ENCODE assay signal across 9 cellular contexts in genomic region chr9:89639367-89639795, GRCh38. TPM values are rescaled to one million over a fixed set of nuclear protein-coding genes. Genes with fewer than 3 reads are reported as not detected.
DNase-seq lines count a peak whose midpoint lies in the region; ATAC-seq, FAIRE-seq and TF ChIP-seq lines count a peak whose summit lies in the region.
"Had no signal": no experiment of that assay in that cellular context is flagged by ENCODE, and none has a peak within 500 bp of the region (broad histone marks: within the 10 kb centered on the region; RNA-seq: fewer than 3 reads in every experiment).

No MANE protein-coding gene starts in this region.

- H3K4ac ChIP-seq in mesendoderm (ENCODE audit: low read depth, low read length), result no peak overlapping the region

- WGBS in mesendoderm (ENCODE audit: extremely low coverage, insufficient coverage, low lambda C conversion rate), result no CpG with 5 or more reads among the region's 13 CpGs
- WGBS in stomach, 5 donors, result 38 to 59% (median 57%) methylated on average over 8 to 13 of the region's 13 CpGs
- 67 to 79% methylated on average over 13 of the region's 13 CpGs for WGBS in thyroid gland, 2 donors

- intact Hi-C loops in stomach (cut with DNase I; ENCODE audit: low total_unique reads) (no loop called here), thyroid gland (cut with DNase I) (loop anchor here (2.0 kb wide), 1 partner anchor 37 kb away; no protein-coding TSS in a partner anchor)

- H3K9ac ChIP-seq in mesendoderm (ENCODE audit: low read length), result no peak overlapping the region

- CTCF ChIA-PET in activated CD8-positive, alpha-beta T cell treated with anti-CD3 and anti-CD28 coated beads, Interleukin-2, amount 10 ng/mL, durations not matched to agents 7 days and 5 days (lab: Charles Lee), result no interaction called here

- H4K5ac ChIP-seq in mesendoderm (ENCODE audit: low read length), result no peak overlapping the region

- H2AK5ac ChIP-seq in mesendoderm (ENCODE audit: low read length), result no peak overlapping the region

- peaks cover 15% of the 10 kb centered on the region for H3K27me3 Mint-ChIP-seq in activated CD8-positive, alpha-beta T cell treated with anti-CD3 and anti-CD28 coated beads, Interleukin-2, amount 10 ng/mL, durations not matched to agents 7 days and 5 days (ENCODE audit: low read depth)

- H3K9me3 ChIP-seq in stomach (no peaks in the 10 kb centered on the region), thyroid gland (no peaks in the 10 kb centered on the region)

- DNase-seq in NCI-H1694 (lab: John Stamatoyannopoulos, UW) (peak; percentile 28), mesendoderm (no peak), stomach (peak; percentile 64), thyroid gland (no peak)
- DNase-seq in central memory CD4-positive, alpha-beta T cell, result no peak
- no peak for DNase-seq in activated CD8-positive, alpha-beta T cell treated with anti-CD3 and anti-CD28 coated beads, Interleukin-2, amount 10 ng/mL, durations not matched to agents 7 days and 5 days
- DNase-seq: NCI-H1105 treated with DMSO at 0.1 percent for 48 hours had no signal

- peaks cover 6% of the 10 kb centered on the region for H3K4me1 Mint-ChIP-seq in activated CD8-positive, alpha-beta T cell treated with anti-CD3 and anti-CD28 coated beads, Interleukin-2, amount 10 ng/mL, durations not matched to agents 7 days and 5 days (ENCODE audit: low read depth)

- no peak overlapping the region for H3K4me3 ChIP-seq in mesendoderm (ENCODE audit: low read length)
- no peak overlapping the region for H3K4me3 ChIP-seq in stomach
- H3K4me3 ChIP-seq in thyroid gland (replicated peaks in 1 of 3), result no peak overlapping the region

- peak; percentile 81 for TF ChIP-seq EP300 in stomach (IDR thresholded peaks at IDR 0.05)

- FAIRE-seq in endometrium (lab: Jason Lieb, UNC), result peak; percentile 76

- H2BK15ac ChIP-seq in mesendoderm (replicated peaks; ENCODE audit: low read depth), result no peak overlapping the region

- H3K27ac ChIP-seq in mesendoderm (ENCODE audit: low read depth, low read length) (no peak overlapping the region), stomach (peak overlapping the region in 4 of 5 donors; percentile 48 to 83 (median 68)), thyroid gland (no peak overlapping the region)

- no peak overlapping the region for H3K18ac ChIP-seq in mesendoderm (ENCODE audit: low read length)

- no peak overlapping the region for H3K4me2 ChIP-seq in mesendoderm (ENCODE audit: low read length)

- no peak for TF ChIP-seq CTCF in stomach (IDR thresholded peaks at IDR 0.05)
- no peak for TF ChIP-seq CTCF in thyroid gland (IDR thresholded peaks at IDR 0.05)

- no peak overlapping the region for H2BK120ac ChIP-seq in mesendoderm (ENCODE audit: low read depth, low read length)

- H4K8ac ChIP-seq in mesendoderm (ENCODE audit: low read depth, low read length), result no peak overlapping the region

- no peak overlapping the region for H2BK5ac ChIP-seq in mesendoderm (ENCODE audit: low read length)

- no peaks in the 10 kb centered on the region for H3K36me3 ChIP-seq in mesendoderm (ENCODE audit: control insufficient read depth, insufficient read depth, low read length)
- H3K36me3 ChIP-seq in stomach, result no peaks in the 10 kb centered on the region
- no peaks in the 10 kb centered on the region for H3K36me3 ChIP-seq in thyroid gland

- no peak for TF ChIP-seq POLR2A in stomach (IDR thresholded peaks at IDR 0.05)
- no peak for TF ChIP-seq POLR2A in thyroid gland (IDR thresholded peaks at IDR 0.05)

- H3K27ac Mint-ChIP-seq in activated CD8-positive, alpha-beta T cell treated with anti-CD3 and anti-CD28 coated beads, Interleukin-2, amount 10 ng/mL, durations not matched to agents 7 days and 5 days, result no peak overlapping the region

- no peaks in the 10 kb centered on the region for H3K9me3 Mint-ChIP-seq in activated CD8-positive, alpha-beta T cell treated with anti-CD3 and anti-CD28 coated beads, Interleukin-2, amount 10 ng/mL, durations not matched to agents 7 days and 5 days (ENCODE audit: insufficient read depth)

- POLR2A ChIA-PET in activated CD8-positive, alpha-beta T cell treated with anti-CD3 and anti-CD28 coated beads, Interleukin-2, amount 10 ng/mL, durations not matched to agents 7 days and 5 days (lab: Charles Lee), result no interaction called here

- H3K79me1 ChIP-seq in mesendoderm (ENCODE audit: low read length), result no peaks in the 10 kb centered on the region

- no peak overlapping the region for H3K23ac ChIP-seq in mesendoderm (ENCODE audit: low read length)

- H3K27me3 ChIP-seq in mesendoderm (ENCODE audit: insufficient read depth, low read length, poor library complexity) (no peaks in the 10 kb centered on the region), stomach (no peaks in the 10 kb centered on the region), thyroid gland (no peaks in the 10 kb centered on the region)

- ATAC-seq in HG03521 (IDR thresholded peaks at IDR 0.05; ENCODE audit: unreplicated experiment), result no peak
- no peak for ATAC-seq in activated CD8-positive, alpha-beta T cell treated with anti-CD3 and anti-CD28 coated beads, Interleukin-2, amount 10 ng/mL, durations not matched to agents 7 days and 5 days

- H3K36me3 Mint-ChIP-seq in activated CD8-positive, alpha-beta T cell treated with anti-CD3 and anti-CD28 coated beads, Interleukin-2, amount 10 ng/mL, durations not matched to agents 7 days and 5 days (ENCODE audit: low read depth), result no peaks in the 10 kb centered on the region

- H3K4me1 ChIP-seq in mesendoderm (ENCODE audit: control insufficient read depth, low read depth, low read length) (peaks cover 4% of the 10 kb centered on the region), stomach (peaks cover 25 to 50% (median 36%) of the 10 kb centered on the region in 4 donors), thyroid gland (peaks cover 17 to 23% of the 10 kb centered on the region in 2 donors)

- H3K79me2 ChIP-seq in mesendoderm (ENCODE audit: control insufficient read depth, insufficient read depth, low read length), result no peaks in the 10 kb centered on the region

- H3K4me3 Mint-ChIP-seq in activated CD8-positive, alpha-beta T cell treated with anti-CD3 and anti-CD28 coated beads, Interleukin-2, amount 10 ng/mL, durations not matched to agents 7 days and 5 days, result no peak overlapping the region

- peak overlapping the region; percentile 12 for H3K56ac ChIP-seq in mesendoderm (ENCODE audit: low read length)

RNA-seq across cellular contexts. Expression of gene GADD45G, which starts 34.6 kb away (rescaled TPM):
- polyA plus RNA-seq in mesendoderm (2013, experiment 1 of 2), result 2.0 TPM
- polyA plus RNA-seq in mesendoderm (2013, experiment 2 of 2), result 2.2 TPM
- total RNA-seq in stomach (100 to 1,000 TPM in 2 of 5 donors, 10 to 100 TPM in 1, 1 to 10 TPM in 2; 6.8 to 121 (median 24.9) TPM), thyroid gland (10 to 100 TPM in 3 of 4 donors, 1 to 10 TPM in 1; 8.3 to 27.2 (median 14.4) TPM)
- polyA plus RNA-seq in stomach, result 100 to 1,000 TPM in 2 of 3 donors, 10 to 100 TPM in 1; 88.8 to 113 (median 104) TPM
- 1 to 10 TPM; 7.4 to 7.7 TPM for total RNA-seq in activated CD8-positive, alpha-beta T cell treated with anti-CD3 and anti-CD28 coated beads, Interleukin-2, amount 10 ng/mL, durations not matched to agents 7 days and 5 days

Comparison
In these comparisons a context has a peak if more than half of its experiments do, and no peak if none do; other contexts are left out.
1. DNase-seq: peak in NCI-H1694 (single experiment) and stomach (single experiment); none in mesendoderm (single experiment), thyroid gland (0 of 2), central memory CD4-positive, alpha-beta T cell (single experiment) and activated CD8-positive, alpha-beta T cell treated with anti-CD3 and anti-CD28 coated beads, Interleukin-2, amount 10 ng/mL, durations not matched to agents 7 days and 5 days (single experiment).
2. H3K27ac ChIP-seq: peak in stomach (4 of 5); none in mesendoderm (single experiment) and thyroid gland (0 of 3).